ENCODE assay signal across 6 cellular contexts in genomic region chr17:78185981-78186688, GRCh38. TPM values are rescaled to one million over a fixed set of nuclear protein-coding genes. Genes with fewer than 3 reads are reported as not detected.
A peak's percentile ranks its signal among the peaks of the same experiment; 100 is the strongest.
DNase-seq lines count a peak whose midpoint lies in the region; ATAC-seq, FAIRE-seq and TF ChIP-seq lines count a peak whose summit lies in the region.

No MANE protein-coding gene starts in this region.

- ATAC-seq in GM21526 (IDR thresholded peaks at IDR 0.05; ENCODE audit: low FRiP score, unreplicated experiment): no peak

- H3K36me3 ChIP-seq in vagina: no peaks in the 10 kb centered on the region

- DNase-seq in RCC 7860 (ENCODE audit: low spot score) (peak; percentile 62), germinal center (ENCODE audit: low spot score) (peak; percentile 26), vagina (ENCODE audit: extremely low spot score in 2 of 2) (no peak)
- no peak for DNase-seq in activated effector memory CD4-positive, alpha-beta T cell treated with anti-CD3 and anti-CD28 coated beads, Interleukin-2, amount 50 U/mL, for 16 hours

- H3K4me1 ChIP-seq in vagina: peaks cover 26% of the 10 kb centered on the region

- H3K27ac ChIP-seq in vagina: peak overlapping the region; percentile 62

- TF ChIP-seq CTCF in vagina (IDR thresholded peaks at IDR 0.05): no peak

- intact Hi-C loops in vagina (cut with DNase I): no loop called here

- H3K9me3 ChIP-seq in vagina: no peaks in the 10 kb centered on the region

- no peak for TF ChIP-seq POLR2A in vagina (IDR thresholded peaks at IDR 0.05)

- FAIRE-seq in RCC 7860 (lab: Jason Lieb, UNC): no peak

- peak overlapping the region; percentile 88 for H3K4me3 ChIP-seq in GM08714 (ENCODE audit: low read length)
- peak overlapping the region; percentile 46 to 56 for H3K4me3 ChIP-seq in vagina

- no peaks in the 10 kb centered on the region for H3K27me3 ChIP-seq in vagina

RNA-seq across cellular contexts. Expression of gene TK1, which starts 0.7 kb away (rescaled TPM):
- total RNA-seq in vagina: 3.7 TPM

RNA-seq across cellular contexts. Expression of gene AFMID, which starts 1.0 kb away (rescaled TPM):
- total RNA-seq in vagina: 47.6 TPM

RNA-seq across cellular contexts. Expression of gene SYNGR2, which starts 17.8 kb away (rescaled TPM):
- total RNA-seq in vagina: 82.3 TPM

RNA-seq across cellular contexts. Expression of gene BIRC5, which starts 27.9 kb away (rescaled TPM):
- 3.4 TPM for total RNA-seq in vagina

RNA-seq across cellular contexts. Expression of gene C17orf99, which starts 40.0 kb away (rescaled TPM):
- total RNA-seq in vagina: not detected

Comparison
In these comparisons a context has a peak if more than half of its experiments do, and no peak if none do; other contexts are left out.
1. DNase-seq: peak in RCC 7860 (single experiment) and germinal center (single experiment); none in vagina (0 of 2) and activated effector memory CD4-positive, alpha-beta T cell treated with anti-CD3 and anti-CD28 coated beads, Interleukin-2, amount 50 U/mL, for 16 hours (single experiment).